9 cellular contexts compared by ENCODE assay signal in genomic region chr1:75265792-75266191, GRCh38.
A peak's percentile ranks its signal among the peaks of the same experiment; 100 is the strongest.
DNase-seq lines count a peak whose midpoint lies in the region; ATAC-seq, FAIRE-seq and TF ChIP-seq lines count a peak whose summit lies in the region.
"Had no signal": no experiment of that assay in that cellular context is flagged by ENCODE, and none has a peak within 500 bp of the region (broad histone marks: within the 10 kb centered on the region; RNA-seq: fewer than 3 reads in every experiment).

No MANE protein-coding gene starts in this region.

- no peaks in the 10 kb centered on the region for H4K20me1 ChIP-seq in Karpas-422 (ENCODE audit: insufficient read depth, low read depth, low read length)

- no peak overlapping the region for H2AFZ ChIP-seq in Karpas-422 (ENCODE audit: low read length)

- no peak overlapping the region for H3K4me2 ChIP-seq in Karpas-422 (ENCODE audit: low read depth, low read length, poor library complexity, severe bottlenecking)

- H3K36me3 ChIP-seq in Karpas-422 (ENCODE audit: insufficient read depth, low read length) (no peaks in the 10 kb centered on the region), RWPE2 (ENCODE audit: low read depth) (no peaks in the 10 kb centered on the region), small intestine (ENCODE audit: control insufficient read depth in 2 of 2, insufficient read depth in 2 of 2, low read length in 2 of 2) (no peaks in the 10 kb centered on the region)
- no peaks in the 10 kb centered on the region for H3K36me3 ChIP-seq in effector memory CD4-positive, alpha-beta T cell (ENCODE audit: control insufficient read depth, insufficient read depth, low read length)

- TF ChIP-seq CTCF in RWPE2 (IDR thresholded peaks at IDR 0.05; ENCODE audit: poor library complexity, severe bottlenecking) = peak; percentile 82
- TF ChIP-seq CTCF in foreskin keratinocyte (conservative IDR thresholded peaks at IDR 0.05) = peak; percentile 72

- H3K27ac ChIP-seq in Karpas-422 (ENCODE audit: low read length) (no peak overlapping the region), RWPE2 (ENCODE audit: poor library complexity, severe bottlenecking) (no peak overlapping the region), foreskin keratinocyte (no peak overlapping the region), small intestine (ENCODE audit: low read depth in 1 of 2, low read length in 1 of 2) (no peak overlapping the region)
- H3K27ac ChIP-seq in effector memory CD4-positive, alpha-beta T cell (ENCODE audit: insufficient read depth, low read length, poor library complexity, severe bottlenecking) = no peak overlapping the region

- no peaks in the 10 kb centered on the region for H3K9me2 ChIP-seq in Karpas-422 (replicated peaks; ENCODE audit: insufficient read depth, low read length)

- DNase-seq in NOMO-1 treated with DMSO at 0.1 percent for 48 hours (lab: John Stamatoyannopoulos, UW; ENCODE audit: unreplicated experiment) (peak; percentile 13), NOMO-1 treated with dmso at 0.1 percent for 144 hours (lab: John Stamatoyannopoulos, UW; ENCODE audit: unreplicated experiment) (no peak), Karpas-422 (peak; percentile 72), RWPE2 (ENCODE audit: low spot score) (no peak), foreskin keratinocyte (peak; percentile 26 to 45), small intestine (peak; percentile 9)
- DNase-seq in effector memory CD4-positive, alpha-beta T cell = no peak

- H3K27me3 ChIP-seq in Karpas-422 (ENCODE audit: low read length) = no peaks in the 10 kb centered on the region
- no peaks in the 10 kb centered on the region for H3K27me3 ChIP-seq in RWPE2 (ENCODE audit: insufficient read depth, poor library complexity, severe bottlenecking)
- H3K27me3 ChIP-seq in foreskin keratinocyte = no peaks in the 10 kb centered on the region
- H3K27me3 ChIP-seq in small intestine (ENCODE audit: control insufficient read depth in 2 of 2, insufficient read depth in 2 of 2, low read length in 2 of 2) = no peaks in the 10 kb centered on the region
- no peaks in the 10 kb centered on the region for H3K27me3 ChIP-seq in effector memory CD4-positive, alpha-beta T cell (replicated peaks; ENCODE audit: control insufficient read depth, insufficient read depth, low read length, poor library complexity, severe bottlenecking)

- WGBS in small intestine, 3 donors = 3 to 7% (median 7%) methylated on average over 6 of the region's 6 CpGs

- FAIRE-seq in small intestine (lab: Jason Lieb, UNC) = no peak
- FAIRE-seq: colon had no signal

- H3K79me2 ChIP-seq in Karpas-422 (ENCODE audit: low read length) = no peaks in the 10 kb centered on the region

- no peak overlapping the region for H3K4me3 ChIP-seq in Karpas-422 (ENCODE audit: low read length)
- no peak overlapping the region for H3K4me3 ChIP-seq in RWPE2 (ENCODE audit: severe bottlenecking)
- H3K4me3 ChIP-seq in small intestine (ENCODE audit: low read depth in 1 of 2, low read length in 2 of 2) = no peak overlapping the region
- no peak overlapping the region for H3K4me3 ChIP-seq in effector memory CD4-positive, alpha-beta T cell (ENCODE audit: insufficient read depth, low read depth, low read length, poor library complexity, severe bottlenecking)

- H3K9ac ChIP-seq in Karpas-422 (ENCODE audit: low read length) = no peak overlapping the region

- H3K9me3 ChIP-seq in Karpas-422 (ENCODE audit: low read length) = no peaks in the 10 kb centered on the region
- H3K9me3 ChIP-seq in RWPE2 (ENCODE audit: severe bottlenecking) = no peaks in the 10 kb centered on the region
- H3K9me3 ChIP-seq in small intestine (ENCODE audit: control insufficient read depth, low read depth) = no peaks in the 10 kb centered on the region
- H3K9me3 ChIP-seq in effector memory CD4-positive, alpha-beta T cell (ENCODE audit: control insufficient read depth, low read length) = no peaks in the 10 kb centered on the region

- H3K4me1 ChIP-seq in Karpas-422 (ENCODE audit: low read length) = no peaks in the 10 kb centered on the region
- no peaks in the 10 kb centered on the region for H3K4me1 ChIP-seq in RWPE2 (ENCODE audit: insufficient read depth, poor library complexity, severe bottlenecking)
- no peaks in the 10 kb centered on the region for H3K4me1 ChIP-seq in foreskin keratinocyte
- no peaks in the 10 kb centered on the region for H3K4me1 ChIP-seq in small intestine (ENCODE audit: control insufficient read depth in 2 of 2, insufficient read depth in 1 of 2, low read depth in 1 of 2, low read length in 1 of 2)
- H3K4me1 ChIP-seq in effector memory CD4-positive, alpha-beta T cell (ENCODE audit: control insufficient read depth, insufficient read depth, low read length, poor library complexity, severe bottlenecking) = no peaks in the 10 kb centered on the region

- peak; percentile 79 for ATAC-seq in GM21825 (IDR thresholded peaks at IDR 0.05; ENCODE audit: unreplicated experiment)
- ATAC-seq in RWPE2 (ENCODE audit: low read depth) = peak; percentile 58
- peak; percentile 74 for ATAC-seq in foreskin keratinocyte

Comparison
In these comparisons a context has a peak if more than half of its experiments do, and no peak if none do; other contexts are left out.
1. DNase-seq: peak in NOMO-1 treated with DMSO at 0.1 percent for 48 hours (single experiment), Karpas-422 (single experiment), foreskin keratinocyte (2 of 2) and small intestine (single experiment); none in NOMO-1 treated with dmso at 0.1 percent for 144 hours (single experiment), RWPE2 (single experiment) and effector memory CD4-positive, alpha-beta T cell (0 of 3).
2. Peak in every context shown above with its lines, with median percentiles within 50 percentile points of each other: ATAC-seq.